8 cellular contexts compared by ENCODE assay signal in the genomic region with DNA sequence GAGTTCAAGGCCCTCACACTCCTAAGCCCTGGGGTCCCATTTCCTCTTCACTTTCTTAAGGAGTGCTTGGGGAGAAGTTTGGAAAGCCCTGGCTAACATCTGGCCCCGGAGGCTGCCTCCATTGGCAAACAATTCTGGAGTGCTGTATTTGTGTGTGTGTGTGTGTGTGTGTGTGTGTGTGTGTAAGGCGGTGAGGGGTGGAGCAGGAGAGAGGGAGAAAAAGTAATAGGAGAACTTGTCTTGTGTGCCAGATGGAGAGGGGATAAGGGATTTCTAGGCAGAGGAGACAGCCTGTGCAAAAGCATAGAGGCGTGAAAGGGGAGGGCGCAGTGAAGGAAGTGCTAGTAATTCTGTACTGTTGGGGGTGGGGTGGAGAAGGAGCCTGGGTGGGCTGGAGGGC.
DNase-seq lines count a peak whose midpoint lies in the region; ATAC-seq and TF ChIP-seq lines count a peak whose summit lies in the region.

No MANE protein-coding gene starts in this region.

- H3K36me3 Mint-ChIP-seq in activated T-cell treated with anti-CD3 and anti-CD28 coated beads, Interleukin-2, amount 50 U/mL, for 24 hours (ENCODE audit: low read depth) = peaks cover 2% of the 10 kb centered on the region

- H3K4me1 ChIP-seq in RWPE2 (ENCODE audit: insufficient read depth, poor library complexity, severe bottlenecking) = peaks cover 4% of the 10 kb centered on the region

- DNase-seq in activated T-cell treated with anti-CD3 and anti-CD28 coated beads, Interleukin-2, amount 50 U/mL, for 24 hours = no peak
- DNase-seq in activated T-cell treated with anti-CD3 and anti-CD28 coated beads, Interleukin-2, amount 50 U/mL, for 1 hour = no peak
- DNase-seq in RWPE2 (ENCODE audit: low spot score) (no peak), fibroblast of peridontal ligament (ENCODE audit: extremely low read depth) (peak; percentile 68), skeletal muscle cell (ENCODE audit: low read depth) (no peak), hippocampal formation (lab: John Stamatoyannopoulos, UW) (no peak), ACHN (no peak)

- no peak overlapping the region for H3K27ac ChIP-seq in RWPE2 (ENCODE audit: poor library complexity, severe bottlenecking)

- H3K9me3 Mint-ChIP-seq in activated T-cell treated with anti-CD3 and anti-CD28 coated beads, Interleukin-2, amount 50 U/mL, for 24 hours = no peaks in the 10 kb centered on the region

- H3K27me3 ChIP-seq in RWPE2 (ENCODE audit: insufficient read depth, poor library complexity, severe bottlenecking) = no peaks in the 10 kb centered on the region

- H3K27ac Mint-ChIP-seq in activated T-cell treated with anti-CD3 and anti-CD28 coated beads, Interleukin-2, amount 50 U/mL, for 24 hours = no peak overlapping the region

- H3K36me3 ChIP-seq in RWPE2 (ENCODE audit: low read depth) = no peaks in the 10 kb centered on the region

- H3K9me3 ChIP-seq in RWPE2 (ENCODE audit: severe bottlenecking) = no peaks in the 10 kb centered on the region

- peak overlapping the region; percentile 83 for H3K4me3 Mint-ChIP-seq in activated T-cell treated with anti-CD3 and anti-CD28 coated beads, Interleukin-2, amount 50 U/mL, for 24 hours

- H3K4me1 Mint-ChIP-seq in activated T-cell treated with anti-CD3 and anti-CD28 coated beads, Interleukin-2, amount 50 U/mL, for 24 hours (ENCODE audit: low read depth) = peaks cover 28% of the 10 kb centered on the region

- peaks cover 9% of the 10 kb centered on the region for H3K27me3 Mint-ChIP-seq in activated T-cell treated with anti-CD3 and anti-CD28 coated beads, Interleukin-2, amount 50 U/mL, for 24 hours

- in situ Hi-C loops in ACHN (cut with HindIII; ENCODE audit: low pct_ligation_motif_present, low pct_unique_long_range_greater_than_20kb, low sequenced_read_pairs) = no loop called here

- TF ChIP-seq CTCF in RWPE2 (IDR thresholded peaks at IDR 0.05; ENCODE audit: poor library complexity, severe bottlenecking) = no peak

- H3K4me3 ChIP-seq in RWPE2 (ENCODE audit: severe bottlenecking) = peak overlapping the region; percentile 72
- peak overlapping the region; percentile 80 for H3K4me3 ChIP-seq in skeletal muscle cell (ENCODE audit: low read depth, low read length)

- ATAC-seq in RWPE2 (ENCODE audit: low read depth) (no peak), GM21825 (IDR thresholded peaks at IDR 0.05; ENCODE audit: unreplicated experiment) (no peak)
